In genomic region chr5:73443725-73444498, GRCh38 we compare ENCODE assay signal across 15 cellular contexts. TPM values are rescaled to one million over a fixed set of nuclear protein-coding genes. Genes with fewer than 3 reads are reported as not detected.
A peak's percentile ranks its signal among the peaks of the same experiment; 100 is the strongest.
DNase-seq lines count a peak whose midpoint lies in the region; ATAC-seq and TF ChIP-seq lines count a peak whose summit lies in the region.
"Had no signal": no experiment of that assay in that cellular context is flagged by ENCODE, and none has a peak within 500 bp of the region (broad histone marks: within the 10 kb centered on the region; RNA-seq: fewer than 3 reads in every experiment).

No MANE protein-coding gene starts in this region.

- no peak overlapping the region for H3K27ac Mint-ChIP-seq in natural killer cell

- peaks cover 11% of the 10 kb centered on the region for H3K36me3 Mint-ChIP-seq in natural killer cell

- H3K9me3 Mint-ChIP-seq in natural killer cell: peaks cover 0 to 2% of the 10 kb centered on the region in 2 donors

- no peak overlapping the region for H3K4me3 Mint-ChIP-seq in natural killer cell

- no peaks in the 10 kb centered on the region for H3K36me3 ChIP-seq in iPS-15b (ENCODE audit: control insufficient read depth, insufficient read depth, low read length)
- H3K36me3 ChIP-seq: HAP-1, uterus had no signal

- TF ChIP-seq CTCF in natural killer cell (IDR thresholded peaks at IDR 0.05): no peak

- H3K27me3 ChIP-seq in iPS-15b (ENCODE audit: control insufficient read depth, insufficient read depth, low read length): peaks cover 88% of the 10 kb centered on the region

- H3K4me1 ChIP-seq in iPS-15b (ENCODE audit: control insufficient read depth, insufficient read depth, low read length): peaks cover 8% of the 10 kb centered on the region

- ATAC-seq in natural killer cell: no peak

- intact Hi-C loops in natural killer cell (cut with micrococcal nuclease): loop anchor here (10.0 kb wide), 1 partner anchor 519 kb away; no protein-coding TSS in a partner anchor

- peak overlapping the region; percentile 24 for H3K4me3 ChIP-seq in iPS-15b (ENCODE audit: low read depth, low read length)
- H3K4me3 ChIP-seq in skeletal muscle cell (ENCODE audit: low read depth, low read length): peak overlapping the region; percentile 84
- H3K4me3 ChIP-seq: HAP-1, SK-N-MC, uterus had no signal

- H3K4me1 Mint-ChIP-seq in natural killer cell: peaks cover under 1 to 12% of the 10 kb centered on the region in 2 donors

- DNase-seq in activated T-cell treated with anti-CD3 and anti-CD28 coated beads, Interleukin-2, amount 50 U/mL, for 48 hours: peak; percentile 19 to 24
- DNase-seq in activated T-cell treated with anti-CD3 and anti-CD28 coated beads for 4 hours (no peak), NCI-H69 (lab: John Stamatoyannopoulos, UW) (peak; percentile 46), skeletal muscle cell (ENCODE audit: low read depth) (no peak), NOMO-1 treated with DMSO at 0.1 percent for 48 hours (lab: John Stamatoyannopoulos, UW; ENCODE audit: unreplicated experiment) (no peak), mesenteric fat pad (ENCODE audit: low spot score) (no peak), natural killer cell (no peak)
- DNase-seq: ACHN; activated gamma-delta T cell; NCI-H1694; NK-92 treated with Interleukin-12 subunit alpha and Interleukin-12 subunit beta, amount 100 ng/mL, for 24 hours; uterus had no signal

- no peak overlapping the region for H3K9ac ChIP-seq in iPS-15b (ENCODE audit: low read depth, low read length)

- H3K27me3 Mint-ChIP-seq in natural killer cell (ENCODE audit: low read depth in 2 of 2): peaks cover 61 to 72% of the 10 kb centered on the region in 2 donors

- no peaks in the 10 kb centered on the region for H3K9me3 ChIP-seq in iPS-15b (ENCODE audit: control insufficient read depth, insufficient read depth, low read length)
- H3K9me3 ChIP-seq: uterus had no signal

RNA-seq across cellular contexts. Expression of gene FOXD1, which starts 4.7 kb away (rescaled TPM):
- 0.32 TPM for total RNA-seq in mesenteric fat pad
- total RNA-seq in natural killer cell: under 1 TPM; 0.31 to 0.63 (median 0.41) TPM

RNA-seq across cellular contexts. Expression of gene BTF3, which starts 54.3 kb away (rescaled TPM):
- total RNA-seq in mesenteric fat pad: 445 TPM
- 100 to 1,000 TPM; 364 to 423 (median 391) TPM for total RNA-seq in natural killer cell

Comparison
In these comparisons a context has a peak if more than half of its experiments do, and no peak if none do; other contexts are left out.
1. DNase-seq: peak in activated T-cell treated with anti-CD3 and anti-CD28 coated beads, Interleukin-2, amount 50 U/mL, for 48 hours (2 of 2) and NCI-H69 (single experiment); none in activated T-cell treated with anti-CD3 and anti-CD28 coated beads for 4 hours (single experiment), skeletal muscle cell (single experiment), NOMO-1 treated with DMSO at 0.1 percent for 48 hours (single experiment), mesenteric fat pad (single experiment) and natural killer cell (single experiment).